8 cellular contexts compared by ENCODE assay signal in the genomic region with DNA sequence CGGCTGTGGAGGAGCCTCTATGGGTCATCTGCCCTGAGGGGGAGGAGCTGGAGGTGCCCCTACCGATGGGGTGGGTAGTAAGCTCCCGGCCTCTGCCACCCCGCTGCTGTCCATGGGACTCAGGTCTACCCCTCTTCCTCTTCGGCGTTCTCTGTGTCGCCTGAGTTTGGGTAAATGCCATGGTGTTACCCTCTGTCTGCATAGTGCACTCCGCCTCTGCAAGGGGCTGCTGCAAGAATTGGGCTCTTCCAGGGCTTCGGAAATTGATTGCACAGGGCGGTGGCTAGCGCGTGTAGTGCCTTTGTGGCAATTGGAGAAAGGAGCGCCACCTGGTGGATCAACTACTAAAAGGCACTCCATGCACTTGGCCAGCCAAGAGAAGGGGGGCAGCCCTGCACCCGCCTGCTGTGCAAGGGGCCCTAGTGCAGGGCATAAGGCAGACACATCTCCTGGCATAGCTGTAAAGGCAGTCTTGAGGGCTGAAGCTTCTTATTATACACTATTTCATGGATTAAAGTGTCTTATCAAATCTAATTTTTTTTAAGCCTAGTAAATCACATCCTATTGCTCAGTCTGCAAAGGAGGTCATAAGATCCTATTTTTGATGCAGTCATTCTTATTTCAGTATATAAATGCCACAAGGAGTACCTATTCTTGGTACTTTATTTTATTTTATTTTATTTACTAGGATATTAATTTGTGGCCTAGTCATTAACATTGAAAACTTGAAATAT.
A peak's percentile ranks its signal among the peaks of the same experiment; 100 is the strongest.
DNase-seq lines count a peak whose midpoint lies in the region; ATAC-seq and TF ChIP-seq lines count a peak whose summit lies in the region.

No MANE protein-coding gene starts in this region.

- no peaks in the 10 kb centered on the region for H3K9me3 Mint-ChIP-seq in CD14-positive monocyte
- H3K9me3 Mint-ChIP-seq in activated CD4-positive, alpha-beta T cell treated with anti-CD3 and anti-CD28 coated beads, Interleukin-2, amount 10 ng/mL, durations not matched to agents 7 days and 5 days: no peaks in the 10 kb centered on the region

- CTCF ChIA-PET in activated CD4-positive, alpha-beta T cell treated with anti-CD3 and anti-CD28 coated beads, Interleukin-2, amount 10 ng/mL, durations not matched to agents 7 days and 5 days (lab: Charles Lee): interaction anchor here (0.6 to 1.6 kb wide), 3 partner anchors 9 to 92 kb away, joined by 3 to 5 read pairs (median 5); no protein-coding TSS in a partner anchor

- H3K27me3 ChIP-seq in dorsolateral prefrontal cortex: peaks cover 0 to 6% (median 0%) of the 10 kb centered on the region in 45 donors

- peaks cover 3 to 6% (median 6%) of the 10 kb centered on the region in 3 donors for H3K27me3 Mint-ChIP-seq in CD14-positive monocyte (ENCODE audit: low read depth in 3 of 3)
- H3K27me3 Mint-ChIP-seq in activated CD4-positive, alpha-beta T cell treated with anti-CD3 and anti-CD28 coated beads, Interleukin-2, amount 10 ng/mL, durations not matched to agents 7 days and 5 days: peaks cover 17% of the 10 kb centered on the region

- intact Hi-C loops in CD14-positive monocyte (cut with micrococcal nuclease) (loop anchor here in 1 of 2 donors (10.0 kb wide), 1 partner anchor 49 kb away; no protein-coding TSS in a partner anchor), dorsolateral prefrontal cortex (cut with DNase I) (loop anchor here in 1 of 2 donors (5.0 kb wide), 1 partner anchor 41 kb away; no protein-coding TSS in a partner anchor)

- peak; percentile 92 for TF ChIP-seq CTCF in CD14-positive monocyte (IDR thresholded peaks at IDR 0.05)
- peak; percentile 56 to 88 (median 79) for TF ChIP-seq CTCF in dorsolateral prefrontal cortex (IDR thresholded peaks at IDR 0.05 in 54 of 56, conservative IDR thresholded peaks at IDR 0.05 in 2 of 56; ENCODE audit: low read depth in 1 of 56, partially characterized antibody in 56 of 56)

- H3K4me1 Mint-ChIP-seq in CD14-positive monocyte: peaks cover 6% of the 10 kb centered on the region
- H3K4me1 Mint-ChIP-seq in activated CD4-positive, alpha-beta T cell treated with anti-CD3 and anti-CD28 coated beads, Interleukin-2, amount 10 ng/mL, durations not matched to agents 7 days and 5 days: peaks cover 8% of the 10 kb centered on the region

- no peaks in the 10 kb centered on the region for H3K36me3 Mint-ChIP-seq in CD14-positive monocyte
- H3K36me3 Mint-ChIP-seq in activated CD4-positive, alpha-beta T cell treated with anti-CD3 and anti-CD28 coated beads, Interleukin-2, amount 10 ng/mL, durations not matched to agents 7 days and 5 days (ENCODE audit: low read depth): no peaks in the 10 kb centered on the region

- POLR2A ChIA-PET in activated CD4-positive, alpha-beta T cell treated with anti-CD3 and anti-CD28 coated beads, Interleukin-2, amount 10 ng/mL, durations not matched to agents 7 days and 5 days (lab: Charles Lee): no interaction called here

- peak overlapping the region in 1 of 7 donors; percentile 33 for H3K27ac Mint-ChIP-seq in CD14-positive monocyte
- H3K27ac Mint-ChIP-seq in activated CD4-positive, alpha-beta T cell treated with anti-CD3 and anti-CD28 coated beads, Interleukin-2, amount 10 ng/mL, durations not matched to agents 7 days and 5 days: no peak overlapping the region

- peak overlapping the region in 12 of 59 donors; percentile 16 to 42 (median 24) for H3K4me3 ChIP-seq in dorsolateral prefrontal cortex

- peak; percentile 96 for ATAC-seq in GM19324 (IDR thresholded peaks at IDR 0.05; ENCODE audit: low FRiP score, unreplicated experiment)
- peak; percentile 100 for ATAC-seq in HG03354 (IDR thresholded peaks at IDR 0.05; ENCODE audit: poor library complexity, severe bottlenecking, unreplicated experiment)

- H3K27ac ChIP-seq in dorsolateral prefrontal cortex: no peak overlapping the region

- peak; percentile 72 for DNase-seq in CD14-positive monocyte (ENCODE audit: low spot score)
- peak; percentile 98 for DNase-seq in NCI-H510A treated with DMSO at 0.1 percent for 48 hours (lab: John Stamatoyannopoulos, UW)
- DNase-seq in activated CD4-positive, alpha-beta T cell treated with anti-CD3 and anti-CD28 coated beads, Interleukin-2, amount 10 ng/mL, durations not matched to agents 7 days and 5 days: peak; percentile 85
- peak in 9 of 10 donors; percentile 32 to 73 (median 55) for DNase-seq in dorsolateral prefrontal cortex
- DNase-seq in lung microvascular endothelial cell (ENCODE audit: low read depth in 2 of 2): peak; percentile 75 to 84
- peak; percentile 23 to 47 for DNase-seq in stimulated activated CD8-positive, alpha-beta memory T cell treated with anti-CD3 and anti-CD28 coated beads, Interleukin-15, amount 100 ng/mL, for 4 hours (ENCODE audit: low read depth in 2 of 2)

- H3K4me3 Mint-ChIP-seq in CD14-positive monocyte: peak overlapping the region; percentile 54 to 67
- no peak overlapping the region for H3K4me3 Mint-ChIP-seq in activated CD4-positive, alpha-beta T cell treated with anti-CD3 and anti-CD28 coated beads, Interleukin-2, amount 10 ng/mL, durations not matched to agents 7 days and 5 days

Comparison
In these comparisons a context has a peak if more than half of its experiments do, and no peak if none do; other contexts are left out.
1. DNase-seq: peak in every context shown above with its lines; median percentile 98 in NCI-H510A treated with DMSO at 0.1 percent for 48 hours; 85 in activated CD4-positive, alpha-beta T cell treated with anti-CD3 and anti-CD28 coated beads, Interleukin-2, amount 10 ng/mL, durations not matched to agents 7 days and 5 days; 80 in lung microvascular endothelial cell; 72 in CD14-positive monocyte; 55 in dorsolateral prefrontal cortex; 35 in stimulated activated CD8-positive, alpha-beta memory T cell treated with anti-CD3 and anti-CD28 coated beads, Interleukin-15, amount 100 ng/mL, for 4 hours.